In the genomic region with DNA sequence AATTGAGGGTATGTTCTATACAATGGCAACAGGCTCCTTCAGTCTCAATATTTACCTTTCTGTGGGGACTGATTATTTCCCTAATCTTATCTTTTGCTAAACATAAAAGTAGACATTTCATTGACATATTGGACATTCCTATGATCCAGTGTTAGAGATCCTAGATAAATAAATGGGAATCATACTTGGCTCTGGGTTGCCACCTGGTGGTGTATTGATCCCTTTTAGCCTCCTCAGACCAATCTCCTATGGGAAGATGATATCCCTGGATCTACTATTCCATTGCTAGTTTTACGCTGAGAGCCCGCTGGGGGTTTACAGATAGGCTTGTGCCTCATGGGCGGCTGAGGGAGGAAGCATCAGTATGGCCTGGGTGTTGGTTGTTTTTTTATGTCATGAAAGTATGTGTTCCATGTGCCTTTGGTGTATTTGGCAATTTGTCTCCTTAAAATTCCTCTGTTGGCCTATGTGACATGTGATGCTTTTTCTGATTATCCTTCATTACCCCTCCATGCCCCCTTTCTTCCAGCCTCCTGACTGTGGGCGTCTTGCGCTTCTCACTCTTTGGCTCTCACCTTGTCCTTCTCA, we compare ENCODE assay signal across 8 cellular contexts. TPM values are rescaled to one million over a fixed set of nuclear protein-coding genes. Genes with fewer than 3 reads are reported as not detected.
DNase-seq lines count a peak whose midpoint lies in the region; ATAC-seq and TF ChIP-seq lines count a peak whose summit lies in the region.

No MANE protein-coding gene starts in this region.

- TF ChIP-seq POLR2A in uterus (IDR thresholded peaks at IDR 0.05): no peak

- H3K4me3 ChIP-seq in ACC112 (ENCODE audit: low read depth, low read length) (no peak overlapping the region), adipocyte (ENCODE audit: low read length) (no peak overlapping the region), uterus (no peak overlapping the region)

- H3K27me3 ChIP-seq in ACC112 (ENCODE audit: insufficient read depth, low read length) (no peaks in the 10 kb centered on the region), H9 (ENCODE audit: insufficient read depth, low read length) (no peaks in the 10 kb centered on the region), adipocyte (replicated peaks; ENCODE audit: control insufficient read depth, insufficient read depth, low read length) (no peaks in the 10 kb centered on the region), uterus (no peaks in the 10 kb centered on the region)

- H3K18ac ChIP-seq in H9 (ENCODE audit: insufficient read length, low read depth, low read length): no peak overlapping the region

- H2BK20ac ChIP-seq in H9 (ENCODE audit: low read depth, low read length, poor library complexity, severe bottlenecking): no peak overlapping the region

- CTCF ChIA-PET in activated naive CD4-positive, alpha-beta T cell treated with anti-CD3 and anti-CD28 coated beads for 36 hours (lab: Charles Lee): interaction anchor here (0.7 to 1.1 kb wide), 3 partner anchors 16 to 595 kb away, joined by 3 read pairs; no protein-coding TSS in a partner anchor

- no peaks in the 10 kb centered on the region; a peak in 1 of 7 replicates for H3K36me3 Mint-ChIP-seq in H9 (ENCODE audit: insufficient read depth in 1 of 3, low read depth in 3 of 3)
- no peaks in the 10 kb centered on the region for H3K36me3 Mint-ChIP-seq in activated naive CD4-positive, alpha-beta T cell treated with anti-CD3 and anti-CD28 coated beads for 36 hours (ENCODE audit: low read depth)

- H3K36me3 ChIP-seq in ACC112 (ENCODE audit: insufficient read depth, low read length) (no peaks in the 10 kb centered on the region), adipocyte (ENCODE audit: control insufficient read depth, insufficient read depth, low read length, severe bottlenecking) (no peaks in the 10 kb centered on the region), uterus (no peaks in the 10 kb centered on the region)

- TF ChIP-seq CTCF in H9 (conservative IDR thresholded peaks at IDR 0.05) (peak; percentile 86), uterus (IDR thresholded peaks at IDR 0.05) (peak; percentile 45 to 64 (median 60))

- H3K79me1 ChIP-seq in H9 (ENCODE audit: insufficient read depth, low read depth, low read length, poor library complexity, severe bottlenecking): no peaks in the 10 kb centered on the region

- H3T11ph ChIP-seq in H9 (ENCODE audit: low read length): no peak overlapping the region

- no peak overlapping the region for H3K23ac ChIP-seq in H9 (ENCODE audit: insufficient read length, low read depth, low read length)

- DNase-seq in H9 (peak; percentile 50), adipocyte (ENCODE audit: low read depth) (peak; percentile 66), iPS DF 4.7 (ENCODE audit: extremely low read depth, low spot score) (peak; percentile 51), uterus (peak in 1 of 2 donors; percentile 48)
- no peak for DNase-seq in activated naive CD4-positive, alpha-beta T cell treated with anti-CD3 and anti-CD28 coated beads for 36 hours

- H2BK15ac ChIP-seq in H9 (ENCODE audit: low read depth, low read length): no peak overlapping the region

- H3K27ac Mint-ChIP-seq in H9: peak overlapping the region in 1 of 3 experiments; percentile 15; a peak in 1 of 7 replicates
- H3K27ac Mint-ChIP-seq in activated naive CD4-positive, alpha-beta T cell treated with anti-CD3 and anti-CD28 coated beads for 36 hours: no peak overlapping the region

- no peaks in the 10 kb centered on the region for H3K23me2 ChIP-seq in H9 (ENCODE audit: insufficient read length, low read depth, low read length, poor library complexity, severe bottlenecking)

- no peaks in the 10 kb centered on the region for H3K9me3 Mint-ChIP-seq in H9
- H3K9me3 Mint-ChIP-seq in activated naive CD4-positive, alpha-beta T cell treated with anti-CD3 and anti-CD28 coated beads for 36 hours: no peaks in the 10 kb centered on the region

- H3K4me3 Mint-ChIP-seq in H9: no peak overlapping the region
- no peak overlapping the region for H3K4me3 Mint-ChIP-seq in activated naive CD4-positive, alpha-beta T cell treated with anti-CD3 and anti-CD28 coated beads for 36 hours

- ATAC-seq in GM18858 (IDR thresholded peaks at IDR 0.05; ENCODE audit: unreplicated experiment) (no peak), GM19351 (IDR thresholded peaks at IDR 0.05; ENCODE audit: unreplicated experiment) (no peak)

- intact Hi-C loops in uterus (cut with DNase I; ENCODE audit: low total_unique reads): no loop called here
- intact Hi-C loops in activated naive CD4-positive, alpha-beta T cell treated with anti-CD3 and anti-CD28 coated beads for 36 hours (cut with micrococcal nuclease): loop anchor here (5.0 kb wide), 1 partner anchor 436 kb away; no protein-coding TSS in a partner anchor

- H3K4ac ChIP-seq in H9 (ENCODE audit: low read depth, low read length): no peak overlapping the region

- H3K9ac ChIP-seq in H9 (ENCODE audit: extremely low read depth, insufficient read length, low read length): no peak overlapping the region
- no peak overlapping the region for H3K9ac ChIP-seq in adipocyte (ENCODE audit: low read length)

- no peaks in the 10 kb centered on the region for H4K20me1 ChIP-seq in H9 (ENCODE audit: control insufficient read depth, insufficient read depth, insufficient read length)

- H3K27me3 Mint-ChIP-seq in H9 (ENCODE audit: low read depth): no peaks in the 10 kb centered on the region
- peaks cover 9% of the 10 kb centered on the region for H3K27me3 Mint-ChIP-seq in activated naive CD4-positive, alpha-beta T cell treated with anti-CD3 and anti-CD28 coated beads for 36 hours (ENCODE audit: low read depth)

- H3K14ac ChIP-seq in H9 (ENCODE audit: insufficient read depth, low read length): no peak overlapping the region

- no peak overlapping the region for H3K56ac ChIP-seq in H9 (ENCODE audit: insufficient read length, low read depth, low read length)

- H3K79me2 ChIP-seq in ACC112 (ENCODE audit: control insufficient read depth, insufficient read depth, low read length, unreplicated experiment) (peaks cover 8% of the 10 kb centered on the region), H9 (ENCODE audit: insufficient read depth, low read length) (peaks cover 4% of the 10 kb centered on the region; the same call in 1 of the 2 replicates)

- H2BK120ac ChIP-seq in H9 (ENCODE audit: low read depth, low read length, poor library complexity, severe bottlenecking): no peak overlapping the region

- H4K5ac ChIP-seq in H9 (ENCODE audit: insufficient read length, low read depth, low read length): no peak overlapping the region

- peaks cover 36 to 43% of the 10 kb centered on the region in 2 experiments for H3K4me1 Mint-ChIP-seq in H9
- peaks cover 4% of the 10 kb centered on the region for H3K4me1 Mint-ChIP-seq in activated naive CD4-positive, alpha-beta T cell treated with anti-CD3 and anti-CD28 coated beads for 36 hours (ENCODE audit: low read depth)

- H3K9me3 ChIP-seq in H9 (ENCODE audit: control insufficient read depth, low read depth, low read length) (no peaks in the 10 kb centered on the region), adipocyte (ENCODE audit: control insufficient read depth, low read length) (no peaks in the 10 kb centered on the region), uterus (no peaks in the 10 kb centered on the region)

- H4K91ac ChIP-seq in H9 (ENCODE audit: insufficient read length, low read depth, low read length): no peak overlapping the region

- no peak overlapping the region for H2AK5ac ChIP-seq in H9 (ENCODE audit: insufficient read length, low read length)

- no peak overlapping the region for H2BK12ac ChIP-seq in H9 (ENCODE audit: insufficient read length, low read depth, low read length)

- no CpG with 5 or more reads among the region's 5 CpGs for WGBS in H9 (ENCODE audit: extremely low coverage, insufficient read length, low lambda C conversion rate)

- no peak overlapping the region for H2AFZ ChIP-seq in ACC112 (ENCODE audit: low read length, unreplicated experiment)
- no peak overlapping the region for H2AFZ ChIP-seq in H9 (ENCODE audit: low read length)

- H2BK5ac ChIP-seq in H9 (ENCODE audit: insufficient read length, low read length): no peak overlapping the region

- H4K8ac ChIP-seq in H9 (replicated peaks; ENCODE audit: insufficient read length, low read depth, low read length): no peak overlapping the region

- H3K27ac ChIP-seq in ACC112 (ENCODE audit: low read depth, low read length) (peak overlapping the region; percentile 80; the same call in 1 of the 2 replicates), H9 (ENCODE audit: insufficient read length, low read depth, low read length) (no peak overlapping the region), uterus (no peak overlapping the region)

- H3K4me2 ChIP-seq in H9 (ENCODE audit: insufficient read depth, insufficient read length, low read length): no peak overlapping the region

- peaks cover 22% of the 10 kb centered on the region for H3K4me1 ChIP-seq in ACC112 (ENCODE audit: control insufficient read depth, insufficient read depth, low read length, unreplicated experiment)
- peaks cover 6% of the 10 kb centered on the region for H3K4me1 ChIP-seq in H9 (ENCODE audit: insufficient read depth, low read length)
- peaks cover 9% of the 10 kb centered on the region for H3K4me1 ChIP-seq in adipocyte (ENCODE audit: control insufficient read depth, insufficient read depth, low read length)
- H3K4me1 ChIP-seq in uterus: no peaks in the 10 kb centered on the region

RNA-seq across cellular contexts. Expression of a gene that starts 18.8 kb away (rescaled TPM):
- total RNA-seq in H9 (2021): 28.7 and 29.3 TPM in 2 replicates
- 10 to 100 TPM; 12.8 to 59.2 (median 44.0) TPM for total RNA-seq in uterus
- 10 to 100 TPM; 68.2 to 72.2 TPM for total RNA-seq in activated naive CD4-positive, alpha-beta T cell treated with anti-CD3 and anti-CD28 coated beads for 36 hours
